In genomic region chr9:123562844-123563346, GRCh38 we compare ENCODE assay signal across 10 cellular contexts.
DNase-seq lines count a peak whose midpoint lies in the region; ATAC-seq, FAIRE-seq and TF ChIP-seq lines count a peak whose summit lies in the region.
"Had no signal": no experiment of that assay in that cellular context is flagged by ENCODE, and none has a peak within 500 bp of the region (broad histone marks: within the 10 kb centered on the region; RNA-seq: fewer than 3 reads in every experiment).

No MANE protein-coding gene starts in this region.

- H3K4me1 Mint-ChIP-seq in osteocyte (ENCODE audit: unreplicated experiment): peaks cover 24% of the 10 kb centered on the region
- peaks cover 16% of the 10 kb centered on the region for H3K4me1 Mint-ChIP-seq in neural progenitor cell

- TF ChIP-seq POLR2A in GM12892 (IDR thresholded peaks at IDR 0.05; ENCODE audit: low read depth, low read length) (no peak), HepG2 (IDR thresholded peaks at IDR 0.05; ENCODE audit: insufficient read depth in 1 of 2, low read depth in 2 of 2, low read length in 2 of 2) (no peak)

- CTCF ChIA-PET in HepG2 (lab: Yijun Ruan, JAX; ENCODE audit: low intra/inter-chr PET ratio, low total read pairs): no interaction called here

- intact Hi-C loops in HepG2 (cut with micrococcal nuclease; ENCODE audit: unreplicated experiment): no loop called here

- peaks cover 12% of the 10 kb centered on the region for H3K4me1 ChIP-seq in HepG2 (ENCODE audit: insufficient read depth, low read length)
- peaks cover 3% of the 10 kb centered on the region for H3K4me1 ChIP-seq in neural progenitor cell

- TF ChIP-seq EP300 in HepG2 (IDR thresholded peaks at IDR 0.05; ENCODE audit: low read depth in 2 of 2, low read length in 2 of 2) (no peak), HepG2 (CRISPR knock-in tag; IDR thresholded peaks at IDR 0.05; ENCODE audit: borderline replicate concordance) (no peak)

- H3K27ac Mint-ChIP-seq in osteocyte (ENCODE audit: unreplicated experiment): peak overlapping the region; percentile 13
- H3K27ac Mint-ChIP-seq in neural progenitor cell: no peak overlapping the region

- H3K9ac ChIP-seq in HepG2 (ENCODE audit: insufficient read depth, low read depth, low read length) (no peak overlapping the region), neural progenitor cell (no peak overlapping the region)

- no peak overlapping the region for H3K4me3 ChIP-seq in HepG2 (replicated peaks in 1 of 3; ENCODE audit: insufficient read depth in 1 of 3, low read depth in 2 of 3, low read length in 3 of 3)
- H3K4me3 ChIP-seq in neural progenitor cell: no peak overlapping the region
- H3K4me3 ChIP-seq: cardiac muscle cell had no signal

- H4K20me1 ChIP-seq in HepG2 (ENCODE audit: insufficient read depth, low read length) (no peaks in the 10 kb centered on the region), neural progenitor cell (ENCODE audit: low read depth) (no peaks in the 10 kb centered on the region)

- H3K4me3 Mint-ChIP-seq in osteocyte (ENCODE audit: unreplicated experiment) (no peak overlapping the region), neural progenitor cell (no peak overlapping the region)

- WGBS in HepG2 (ENCODE audit: low lambda C conversion rate): 97% methylated on average over 6 of the region's 6 CpGs

- no peaks in the 10 kb centered on the region for H3K27me3 Mint-ChIP-seq in osteocyte (ENCODE audit: unreplicated experiment)
- H3K27me3 Mint-ChIP-seq in neural progenitor cell (ENCODE audit: insufficient read depth, low read depth): no peaks in the 10 kb centered on the region

- FAIRE-seq in GM12892 (lab: Jason Lieb, UNC): peak; percentile 24
- FAIRE-seq in HepG2 (lab: Jason Lieb, UNC): no peak

- ATAC-seq in HG03432 (IDR thresholded peaks at IDR 0.05; ENCODE audit: unreplicated experiment) (peak; percentile 64), HepG2 (no peak), HG03521 (IDR thresholded peaks at IDR 0.05; ENCODE audit: unreplicated experiment) (no peak)
- ATAC-seq: Panc1 had no signal

- no peaks in the 10 kb centered on the region for H3K9me3 Mint-ChIP-seq in osteocyte (ENCODE audit: unreplicated experiment)
- H3K9me3 Mint-ChIP-seq in neural progenitor cell: no peaks in the 10 kb centered on the region

- TF ChIP-seq CTCF in osteocyte (IDR thresholded peaks at IDR 0.05): no peak
- TF ChIP-seq CTCF in HepG2 (CRISPR knock-in tag; IDR thresholded peaks at IDR 0.05): no peak
- no peak for TF ChIP-seq CTCF in neural progenitor cell (IDR thresholded peaks at IDR 0.05)

- H2AFZ ChIP-seq in HepG2 (ENCODE audit: low read length): no peak overlapping the region
- H2AFZ ChIP-seq in neural progenitor cell (replicated peaks): no peak overlapping the region

- TF ChIP-seq RAD21 in HepG2 (CRISPR knock-in tag; IDR thresholded peaks at IDR 0.05): no peak

- in situ Hi-C loops in HepG2 (cut with HindIII; ENCODE audit: extremely low pct_ligation_motif_present, low pct_unique_long_range_greater_than_20kb): no loop called here

- H3K36me3 Mint-ChIP-seq in osteocyte (ENCODE audit: unreplicated experiment): peaks cover 9% of the 10 kb centered on the region
- peaks cover 5% of the 10 kb centered on the region for H3K36me3 Mint-ChIP-seq in neural progenitor cell

- H3K9me3 ChIP-seq in HepG2 (ENCODE audit: low read length): no peaks in the 10 kb centered on the region
- no peaks in the 10 kb centered on the region for H3K9me3 ChIP-seq in neural progenitor cell (ENCODE audit: low read depth)

- POLR2A ChIA-PET in HepG2 (lab: Yijun Ruan, JAX): no interaction called here

- H3F3A ChIP-seq in neural progenitor cell (ENCODE audit: low read depth): no peaks in the 10 kb centered on the region

- H3K4me2 ChIP-seq in HepG2 (ENCODE audit: low read depth, low read length): no peak overlapping the region
- no peak overlapping the region for H3K4me2 ChIP-seq in neural progenitor cell

- H3K27ac ChIP-seq in HepG2 (ENCODE audit: extremely low read length, insufficient read depth, low read length) (no peak overlapping the region), neural progenitor cell (no peak overlapping the region)
- H3K27ac ChIP-seq: cardiac muscle cell had no signal

- DNase-seq in GM12892 (ENCODE audit: insufficient read length) (no peak), astrocyte of the hippocampus (ENCODE audit: low read depth, low spot score) (peak; percentile 90), osteocyte (ENCODE audit: extremely low spot score, unreplicated experiment) (no peak), HepG2 (ENCODE audit: low spot score) (no peak), neural progenitor cell (ENCODE audit: low spot score) (no peak)
- no peak for DNase-seq in central memory CD4-positive, alpha-beta T cell

- no TSS peak for BruUV-seq in HepG2 (replicated peaks; lab: Mats Ljungman, UMichigan)

- H3K27me3 ChIP-seq in HepG2 (ENCODE audit: control insufficient read depth in 1 of 2, insufficient read depth in 2 of 2, low read length in 2 of 2) (no peaks in the 10 kb centered on the region), neural progenitor cell (no peaks in the 10 kb centered on the region)
- H3K27me3 ChIP-seq: cardiac muscle cell had no signal

- H3K36me3 ChIP-seq in HepG2 (replicated peaks in 1 of 2; ENCODE audit: control insufficient read depth in 1 of 2, insufficient read depth in 2 of 2, low read length in 2 of 2) (peaks cover 5 to 8% of the 10 kb centered on the region in 2 experiments; a peak in 4 of 5 replicates), neural progenitor cell (no peaks in the 10 kb centered on the region)
- H3K36me3 ChIP-seq: cardiac muscle cell had no signal

- H3K79me2 ChIP-seq in HepG2 (ENCODE audit: insufficient read depth, low read length) (no peaks in the 10 kb centered on the region), neural progenitor cell (ENCODE audit: low read depth) (no peaks in the 10 kb centered on the region)

TF ChIP-seq in HepG2, 621 proteins besides CTCF, POLR2A, EP300 and RAD21:
- TF ChIP-seq SP4 (CRISPR knock-in tag; IDR thresholded peaks at IDR 0.05) (no peak), HDAC2 (CRISPR knock-in tag; IDR thresholded peaks at IDR 0.05) (no peak), ZBTB3 (CRISPR knock-in tag; IDR thresholded peaks at IDR 0.05; ENCODE audit: borderline replicate concordance, low read depth) (no peak), ETV5 (CRISPR knock-in tag; IDR thresholded peaks at IDR 0.05; ENCODE audit: borderline replicate concordance) (no peak), HHEX (CRISPR knock-in tag; IDR thresholded peaks at IDR 0.05) (no peak)
TF ChIP-seq in HepG2: peak in this region for 0.
